ENCODE assay signal across 9 cellular contexts in the genomic region with DNA sequence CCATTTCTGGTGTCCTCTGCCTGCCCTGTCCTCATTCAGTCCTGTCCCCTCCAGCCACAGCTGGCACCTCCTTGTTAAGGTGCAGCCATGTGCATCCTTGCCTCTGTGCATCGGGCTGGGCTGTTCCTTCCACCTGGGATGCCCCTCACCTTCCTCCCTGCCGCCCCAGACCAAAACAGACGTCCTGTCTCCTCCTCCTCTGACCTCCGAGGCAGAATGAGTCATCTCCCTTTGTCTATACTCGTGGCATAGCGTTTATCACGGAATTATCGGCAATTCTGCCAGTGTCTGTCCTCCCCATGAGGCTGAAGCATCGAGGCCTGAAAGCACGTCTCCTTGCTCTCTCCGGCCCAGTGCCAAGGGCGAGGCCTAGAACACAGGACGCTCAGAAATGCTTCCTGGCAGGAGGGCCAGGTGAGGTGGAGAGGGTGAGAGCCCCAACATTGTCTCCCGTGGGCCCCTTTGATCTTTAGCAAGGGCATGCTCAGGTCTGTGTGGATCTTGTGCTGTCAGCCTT. TPM values are rescaled to one million over a fixed set of nuclear protein-coding genes. Genes with fewer than 3 reads are reported as not detected.
DNase-seq lines count a peak whose midpoint lies in the region; ATAC-seq and TF ChIP-seq lines count a peak whose summit lies in the region.
"Had no signal": no experiment of that assay in that cellular context is flagged by ENCODE, and none has a peak within 500 bp of the region (broad histone marks: within the 10 kb centered on the region; RNA-seq: fewer than 3 reads in every experiment).

No MANE protein-coding gene starts in this region.

- TF ChIP-seq POLR2A in breast epithelium (IDR thresholded peaks at IDR 0.05): no peak

- H3K9ac ChIP-seq in Loucy (ENCODE audit: low read depth, low read length, poor library complexity, severe bottlenecking): peak overlapping the region; percentile 63

- H3K4me3 ChIP-seq in Loucy (ENCODE audit: low read length, poor library complexity, severe bottlenecking) (peak overlapping the region; percentile 67), breast epithelium (peak overlapping the region in 2 of 3 donors; percentile 7 to 21), mucosa of descending colon (no peak overlapping the region)

- no peak overlapping the region for H2AFZ ChIP-seq in Loucy (ENCODE audit: low read length)

- no peak for DNase-seq in breast epithelium (ENCODE audit: low spot score in 2 of 2)
- peak; percentile 83 to 86 (median 84) for DNase-seq in mucosa of descending colon
- DNase-seq in C1 segment of cervical spinal cord (lab: John Stamatoyannopoulos, UW): no peak
- no peak for DNase-seq in SK-N-DZ (ENCODE audit: low spot score)
- no peak for DNase-seq in superior temporal gyrus (ENCODE audit: extremely low spot score)
- DNase-seq in NK-92 (lab: John Stamatoyannopoulos, UW; ENCODE audit: unreplicated experiment): no peak

- peaks cover 93% of the 10 kb centered on the region for H3K79me2 ChIP-seq in Loucy (ENCODE audit: insufficient read depth, low read length)

- intact Hi-C loops in breast epithelium (cut with DNase I; ENCODE audit: low total_unique reads): no loop called here
- intact Hi-C loops in mucosa of descending colon (cut with DNase I, micrococcal nuclease): loop anchor here (10.0 kb wide), 2 partner anchors 99 to 159 kb away; no protein-coding TSS in a partner anchor

- no peaks in the 10 kb centered on the region for H3F3A ChIP-seq in Loucy (ENCODE audit: low read depth)

- peak; percentile 44 for ATAC-seq in mucosa of descending colon

- H3K4me1 ChIP-seq in Loucy (ENCODE audit: insufficient read depth, low read length, poor library complexity, severe bottlenecking) (peaks cover 52% of the 10 kb centered on the region), breast epithelium (peaks cover 13 to 31% of the 10 kb centered on the region in 2 donors), mucosa of descending colon (ENCODE audit: low read depth) (peaks cover 48% of the 10 kb centered on the region)

- no peaks in the 10 kb centered on the region for H3K9me3 ChIP-seq in Loucy (ENCODE audit: insufficient read depth, low read depth, low read length)
- no peaks in the 10 kb centered on the region for H3K9me3 ChIP-seq in breast epithelium
- H3K9me3 ChIP-seq in mucosa of descending colon: no peaks in the 10 kb centered on the region

- H3K27ac ChIP-seq in C4-2B (peak overlapping the region; percentile 96), breast epithelium (peak overlapping the region; percentile 95 to 99)
- H3K27ac ChIP-seq: HL-60 had no signal

- H3K36me3 ChIP-seq in Loucy (ENCODE audit: insufficient read depth, low read length) (no peaks in the 10 kb centered on the region), breast epithelium (no peaks in the 10 kb centered on the region), mucosa of descending colon (ENCODE audit: low read depth) (no peaks in the 10 kb centered on the region)

- peak overlapping the region; percentile 79 for H3K4me2 ChIP-seq in Loucy (ENCODE audit: low read depth, low read length, poor library complexity, severe bottlenecking)

- no peaks in the 10 kb centered on the region for H3K9me2 ChIP-seq in Loucy (replicated peaks; ENCODE audit: low read depth, low read length)

- TF ChIP-seq CTCF in C4-2B (conservative IDR thresholded peaks at IDR 0.05) (no peak), Loucy (conservative IDR thresholded peaks at IDR 0.05; ENCODE audit: low read length) (no peak), breast epithelium (IDR thresholded peaks at IDR 0.05) (no peak), mucosa of descending colon (IDR thresholded peaks at IDR 0.05) (no peak)

- H3K27me3 ChIP-seq in Loucy (ENCODE audit: insufficient read depth, low read length, poor library complexity, severe bottlenecking): peaks cover 10% of the 10 kb centered on the region
- no peaks in the 10 kb centered on the region for H3K27me3 ChIP-seq in breast epithelium

- H4K20me1 ChIP-seq in Loucy (ENCODE audit: insufficient read depth, low read length, poor library complexity, severe bottlenecking): peaks cover 54% of the 10 kb centered on the region

RNA-seq across cellular contexts. Expression of a gene that starts 4.6 kb away (rescaled TPM):
- total RNA-seq in breast epithelium: 10 to 100 TPM in 2 of 3 donors, 1 to 10 TPM in 1; 5.6 to 25.6 (median 20.6) TPM
- total RNA-seq in mucosa of descending colon: 10 to 100 TPM; 12.9 to 29.2 (median 17.0) TPM
- polyA plus RNA-seq in SK-N-DZ (2014; cell fraction: cytosol; rRNA removed): 18.2 and 22.8 TPM in 2 replicates
- 38.5 and 70.0 TPM in 2 replicates for polyA plus RNA-seq in SK-N-DZ (2014; cell fraction: nucleus; rRNA removed)

Comparison
In these comparisons a context has a peak if more than half of its experiments do, and no peak if none do; other contexts are left out.
1. DNase-seq: peak in mucosa of descending colon (3 of 3); none in breast epithelium (0 of 2), C1 segment of cervical spinal cord (0 of 14), SK-N-DZ (single experiment), superior temporal gyrus (single experiment) and NK-92 (single experiment).